In genomic region chr3:51387281-51387680, GRCh38 we compare ENCODE assay signal across 8 cellular contexts. TPM values are rescaled to one million over a fixed set of nuclear protein-coding genes. Genes with fewer than 3 reads are reported as not detected.
DNase-seq lines count a peak whose midpoint lies in the region; ATAC-seq and TF ChIP-seq lines count a peak whose summit lies in the region.
"Not testable (repeated sequence)": the region's sequence is repeated elsewhere in the genome, so short reads cannot be mapped to it uniquely, and the experiment has no call there.

No MANE protein-coding gene starts in this region.

- peaks cover 43% of the 10 kb centered on the region for H3F3A ChIP-seq in MM.1S (ENCODE audit: insufficient read depth, low read length)

- H3K9ac ChIP-seq in DND-41 (ENCODE audit: low read depth, low read length) (peak overlapping the region; percentile 96), MM.1S (ENCODE audit: low read length) (0 out of 2 replicates have a peak overlapping the region, but pooled peaks have one; percentile 2)

- peaks cover 43% of the 10 kb centered on the region for H3K36me3 Mint-ChIP-seq in activated CD4-positive, alpha-beta T cell treated with anti-CD3 and anti-CD28 coated beads for 36 hours (ENCODE audit: low read depth)
- H3K36me3 Mint-ChIP-seq in activated naive CD8-positive, alpha-beta T cell treated with anti-CD3 and anti-CD28 coated beads, Interleukin-2, amount 50 U/mL, for 24 hours (ENCODE audit: low read depth), result peaks cover 37% of the 10 kb centered on the region
- H3K36me3 Mint-ChIP-seq in osteocyte (ENCODE audit: unreplicated experiment), result peaks cover 12% of the 10 kb centered on the region

- not testable (repeated sequence) for H3K27me3 Mint-ChIP-seq in activated CD4-positive, alpha-beta T cell treated with anti-CD3 and anti-CD28 coated beads for 36 hours; activated naive CD8-positive, alpha-beta T cell treated with anti-CD3 and anti-CD28 coated beads, Interleukin-2, amount 50 U/mL, for 24 hours; osteocyte (ENCODE audit: unreplicated experiment)

- H3K36me3 ChIP-seq in DND-41 (ENCODE audit: insufficient read depth, low read length) (peaks cover 53% of the 10 kb centered on the region), upper lobe of right lung (peaks cover 23% of the 10 kb centered on the region)
- H3K36me3 ChIP-seq in MM.1S (replicated peaks; ENCODE audit: insufficient read depth, low read length), result not testable (repeated sequence)

- not testable (repeated sequence) for ATAC-seq in DND-41 (ENCODE audit: insufficient read depth, low read depth); activated CD4-positive, alpha-beta T cell treated with anti-CD3 and anti-CD28 coated beads for 36 hours; activated naive CD8-positive, alpha-beta T cell treated with anti-CD3 and anti-CD28 coated beads, Interleukin-2, amount 50 U/mL, for 24 hours; left lobe of liver; upper lobe of right lung

- H3K4me2 ChIP-seq in DND-41 (ENCODE audit: insufficient read depth, low read length), result peak overlapping the region; percentile 92
- H3K4me2 ChIP-seq in MM.1S (ENCODE audit: low read depth, low read length), result not testable (repeated sequence)

- peaks cover 43% of the 10 kb centered on the region for H4K20me1 ChIP-seq in DND-41 (ENCODE audit: insufficient read depth, low read length)
- H4K20me1 ChIP-seq in MM.1S (ENCODE audit: insufficient read depth, low read length), result not testable (repeated sequence)

- not testable (repeated sequence) for H3K9me2 ChIP-seq in MM.1S (replicated peaks; ENCODE audit: insufficient read depth, low read length)

- not testable (repeated sequence) for H3K4me3 ChIP-seq in DND-41 (ENCODE audit: low read depth in 1 of 2, low read length in 2 of 2); MM.1S (ENCODE audit: low read length); upper lobe of right lung

- peak overlapping the region; percentile 93 for H3K27ac Mint-ChIP-seq in activated CD4-positive, alpha-beta T cell treated with anti-CD3 and anti-CD28 coated beads for 36 hours
- H3K27ac Mint-ChIP-seq in activated naive CD8-positive, alpha-beta T cell treated with anti-CD3 and anti-CD28 coated beads, Interleukin-2, amount 50 U/mL, for 24 hours, result peak overlapping the region; percentile 99
- not testable (repeated sequence) for H3K27ac Mint-ChIP-seq in osteocyte (ENCODE audit: unreplicated experiment)

- not testable (repeated sequence) for H3K9me3 ChIP-seq in DND-41 (ENCODE audit: insufficient read depth, low read length, severe bottlenecking); MM.1S (replicated peaks; ENCODE audit: insufficient read depth, low read length); upper lobe of right lung

- H3K4me3 Mint-ChIP-seq in activated CD4-positive, alpha-beta T cell treated with anti-CD3 and anti-CD28 coated beads for 36 hours, result peak overlapping the region; percentile 93
- H3K4me3 Mint-ChIP-seq in activated naive CD8-positive, alpha-beta T cell treated with anti-CD3 and anti-CD28 coated beads, Interleukin-2, amount 50 U/mL, for 24 hours, result peak overlapping the region; percentile 98
- H3K4me3 Mint-ChIP-seq in osteocyte (ENCODE audit: unreplicated experiment), result not testable (repeated sequence)

- POLR2A ChIA-PET in activated CD4-positive, alpha-beta T cell treated with anti-CD3 and anti-CD28 coated beads for 36 hours (lab: Charles Lee), result not testable (repeated sequence)

- H3K79me2 ChIP-seq in DND-41 (ENCODE audit: insufficient read depth, low read length) (peaks cover 80% of the 10 kb centered on the region), MM.1S (ENCODE audit: low read length) (peaks cover 63% of the 10 kb centered on the region)

- not testable (repeated sequence) for TF ChIP-seq CTCF in DND-41 (IDR thresholded peaks at IDR 0.05; ENCODE audit: borderline replicate concordance, extremely low read depth, low read length, poor library complexity, severe bottlenecking); MM.1S (IDR thresholded peaks at IDR 0.05; ENCODE audit: low read length); osteocyte (IDR thresholded peaks at IDR 0.05); upper lobe of right lung (IDR thresholded peaks at IDR 0.05)

- not testable (repeated sequence) for H2AFZ ChIP-seq in DND-41 (ENCODE audit: low read depth, low read length); MM.1S (ENCODE audit: low read length)

- H3K4me1 Mint-ChIP-seq in activated CD4-positive, alpha-beta T cell treated with anti-CD3 and anti-CD28 coated beads for 36 hours, result peaks cover 56% of the 10 kb centered on the region
- peaks cover 63% of the 10 kb centered on the region for H3K4me1 Mint-ChIP-seq in activated naive CD8-positive, alpha-beta T cell treated with anti-CD3 and anti-CD28 coated beads, Interleukin-2, amount 50 U/mL, for 24 hours
- H3K4me1 Mint-ChIP-seq in osteocyte (ENCODE audit: unreplicated experiment), result peaks cover 47% of the 10 kb centered on the region

- H3K27ac ChIP-seq in DND-41 (ENCODE audit: low read length); MM.1S (ENCODE audit: low read length): not testable (repeated sequence)
- H3K27ac ChIP-seq in epithelial cell of prostate, result peak overlapping the region; percentile 69
- peak overlapping the region; percentile 11 for H3K27ac ChIP-seq in upper lobe of right lung

- not testable (repeated sequence) for H3K9me3 Mint-ChIP-seq in activated CD4-positive, alpha-beta T cell treated with anti-CD3 and anti-CD28 coated beads for 36 hours (ENCODE audit: low read depth); activated naive CD8-positive, alpha-beta T cell treated with anti-CD3 and anti-CD28 coated beads, Interleukin-2, amount 50 U/mL, for 24 hours; osteocyte (ENCODE audit: unreplicated experiment)

- H3K27me3 ChIP-seq in DND-41 (ENCODE audit: insufficient read depth, low read length, poor library complexity); MM.1S (replicated peaks; ENCODE audit: insufficient read depth, low read length); upper lobe of right lung: not testable (repeated sequence)

- CTCF ChIA-PET in activated CD4-positive, alpha-beta T cell treated with anti-CD3 and anti-CD28 coated beads for 36 hours (lab: Charles Lee), result interaction anchor here (0.7 to 1.4 kb wide), 3 partner anchors 8 to 772 kb away, joined by 3 read pairs; no protein-coding TSS in a partner anchor

- DNase-seq in DND-41; MM.1S; activated CD4-positive, alpha-beta T cell treated with anti-CD3 and anti-CD28 coated beads for 36 hours; activated naive CD8-positive, alpha-beta T cell treated with anti-CD3 and anti-CD28 coated beads, Interleukin-2, amount 50 U/mL, for 24 hours; epithelial cell of prostate (ENCODE audit: low read depth, low spot score); upper lobe of right lung: not testable (repeated sequence)
- peak; percentile 59 for DNase-seq in left lobe of liver (ENCODE audit: low spot score)
- DNase-seq in osteocyte (ENCODE audit: extremely low spot score, unreplicated experiment), result peak; percentile 34

- intact Hi-C loops in activated CD4-positive, alpha-beta T cell treated with anti-CD3 and anti-CD28 coated beads for 36 hours (cut with DNase I, micrococcal nuclease), result loop anchor here (5.0 to 10.0 kb wide), 6 partner anchors 418 to 1150 kb away; partner anchors contain the start of genes DOCK3 (in 1 of the 2), GNAI2 (in 1 of the 2), NT5DC2 (in 1 of the 2) and POC1A (in 1 of the 2)
- intact Hi-C loops in upper lobe of right lung (cut with DNase I), result not testable (repeated sequence)

- H3K4me1 ChIP-seq in DND-41 (ENCODE audit: insufficient read depth, low read length) (peaks cover 70% of the 10 kb centered on the region), MM.1S (ENCODE audit: low read length) (peaks cover 46% of the 10 kb centered on the region), upper lobe of right lung (peaks cover 45% of the 10 kb centered on the region)

RNA-seq across cellular contexts. Expression of gene MANF, which starts 2.2 kb away (rescaled TPM):
- 100 to 1,000 TPM; 124 to 129 TPM for total RNA-seq in activated CD4-positive, alpha-beta T cell treated with anti-CD3 and anti-CD28 coated beads for 36 hours
- total RNA-seq in left lobe of liver (80.9 TPM), osteocyte (94.1 and 94.8 TPM in 2 replicates), upper lobe of right lung (80.3 TPM)

RNA-seq across cellular contexts. Expression of gene RBM15B, which starts 3.8 kb away (rescaled TPM):
- 10 to 100 TPM; 20.9 to 21.5 TPM for total RNA-seq in activated CD4-positive, alpha-beta T cell treated with anti-CD3 and anti-CD28 coated beads for 36 hours
- 10.3 TPM for total RNA-seq in left lobe of liver
- total RNA-seq in osteocyte, result 50.3 and 53.7 TPM in 2 replicates
- total RNA-seq in upper lobe of right lung, result 26.4 TPM
